1 cellular context compared by ENCODE assay signal in the genomic region with DNA sequence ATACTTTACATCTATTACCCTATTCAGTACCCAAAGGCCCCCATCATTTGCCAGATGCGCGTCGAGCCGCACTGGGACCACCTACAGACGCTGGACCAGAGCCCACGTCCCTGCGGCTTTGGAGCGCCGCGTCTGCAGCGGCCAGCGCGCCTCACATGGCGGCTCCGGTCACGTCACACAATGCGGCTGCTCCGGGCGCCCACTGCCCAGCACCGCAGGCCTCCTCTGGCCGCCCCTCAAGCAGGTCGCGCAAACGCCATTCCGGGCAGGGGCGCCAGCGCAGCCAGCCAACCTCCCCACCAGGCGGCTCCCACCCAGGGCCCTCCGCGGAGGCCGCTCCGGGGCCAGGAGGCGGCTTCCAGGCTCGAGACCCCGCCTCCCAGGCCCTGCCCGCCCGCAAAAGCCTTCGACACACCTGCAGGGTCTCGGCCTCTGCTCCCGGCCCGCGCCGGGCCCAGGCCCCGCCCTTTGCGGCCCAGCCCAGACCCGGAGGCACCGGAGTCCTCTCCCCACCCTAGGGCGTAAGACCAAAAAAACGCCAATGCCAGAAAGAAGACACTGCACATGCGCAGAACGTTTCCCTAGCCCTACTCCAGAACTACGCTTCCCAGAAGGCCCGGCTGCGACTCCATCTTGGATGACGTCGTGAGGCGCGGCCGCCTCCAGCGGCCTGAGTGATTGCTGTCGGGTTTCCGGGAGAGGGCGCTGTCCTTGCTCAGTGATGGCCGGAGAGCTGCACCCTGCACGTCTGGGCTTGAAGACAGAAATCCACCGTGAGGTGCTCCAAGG.
TF ChIP-seq lines count a peak whose summit lies in the region.

Gene ZNF25, minus strand, starts transcription at position 557 of the 789 bp plus-strand sequence. CDS start 4,925 bp downstream, outside the sequence.

TF ChIP-seq in HepG2, 621 proteins besides CTCF, POLR2A, EP300 and RAD21 (continued from another document and continues in another):
- TF ChIP-seq ZNF558 (CRISPR knock-in tag; IDR thresholded peaks at IDR 0.05; ENCODE audit: borderline replicate concordance) = peak; percentile 66; the same call in 1 of the 2 replicates
- TF ChIP-seq, protein P1, sequence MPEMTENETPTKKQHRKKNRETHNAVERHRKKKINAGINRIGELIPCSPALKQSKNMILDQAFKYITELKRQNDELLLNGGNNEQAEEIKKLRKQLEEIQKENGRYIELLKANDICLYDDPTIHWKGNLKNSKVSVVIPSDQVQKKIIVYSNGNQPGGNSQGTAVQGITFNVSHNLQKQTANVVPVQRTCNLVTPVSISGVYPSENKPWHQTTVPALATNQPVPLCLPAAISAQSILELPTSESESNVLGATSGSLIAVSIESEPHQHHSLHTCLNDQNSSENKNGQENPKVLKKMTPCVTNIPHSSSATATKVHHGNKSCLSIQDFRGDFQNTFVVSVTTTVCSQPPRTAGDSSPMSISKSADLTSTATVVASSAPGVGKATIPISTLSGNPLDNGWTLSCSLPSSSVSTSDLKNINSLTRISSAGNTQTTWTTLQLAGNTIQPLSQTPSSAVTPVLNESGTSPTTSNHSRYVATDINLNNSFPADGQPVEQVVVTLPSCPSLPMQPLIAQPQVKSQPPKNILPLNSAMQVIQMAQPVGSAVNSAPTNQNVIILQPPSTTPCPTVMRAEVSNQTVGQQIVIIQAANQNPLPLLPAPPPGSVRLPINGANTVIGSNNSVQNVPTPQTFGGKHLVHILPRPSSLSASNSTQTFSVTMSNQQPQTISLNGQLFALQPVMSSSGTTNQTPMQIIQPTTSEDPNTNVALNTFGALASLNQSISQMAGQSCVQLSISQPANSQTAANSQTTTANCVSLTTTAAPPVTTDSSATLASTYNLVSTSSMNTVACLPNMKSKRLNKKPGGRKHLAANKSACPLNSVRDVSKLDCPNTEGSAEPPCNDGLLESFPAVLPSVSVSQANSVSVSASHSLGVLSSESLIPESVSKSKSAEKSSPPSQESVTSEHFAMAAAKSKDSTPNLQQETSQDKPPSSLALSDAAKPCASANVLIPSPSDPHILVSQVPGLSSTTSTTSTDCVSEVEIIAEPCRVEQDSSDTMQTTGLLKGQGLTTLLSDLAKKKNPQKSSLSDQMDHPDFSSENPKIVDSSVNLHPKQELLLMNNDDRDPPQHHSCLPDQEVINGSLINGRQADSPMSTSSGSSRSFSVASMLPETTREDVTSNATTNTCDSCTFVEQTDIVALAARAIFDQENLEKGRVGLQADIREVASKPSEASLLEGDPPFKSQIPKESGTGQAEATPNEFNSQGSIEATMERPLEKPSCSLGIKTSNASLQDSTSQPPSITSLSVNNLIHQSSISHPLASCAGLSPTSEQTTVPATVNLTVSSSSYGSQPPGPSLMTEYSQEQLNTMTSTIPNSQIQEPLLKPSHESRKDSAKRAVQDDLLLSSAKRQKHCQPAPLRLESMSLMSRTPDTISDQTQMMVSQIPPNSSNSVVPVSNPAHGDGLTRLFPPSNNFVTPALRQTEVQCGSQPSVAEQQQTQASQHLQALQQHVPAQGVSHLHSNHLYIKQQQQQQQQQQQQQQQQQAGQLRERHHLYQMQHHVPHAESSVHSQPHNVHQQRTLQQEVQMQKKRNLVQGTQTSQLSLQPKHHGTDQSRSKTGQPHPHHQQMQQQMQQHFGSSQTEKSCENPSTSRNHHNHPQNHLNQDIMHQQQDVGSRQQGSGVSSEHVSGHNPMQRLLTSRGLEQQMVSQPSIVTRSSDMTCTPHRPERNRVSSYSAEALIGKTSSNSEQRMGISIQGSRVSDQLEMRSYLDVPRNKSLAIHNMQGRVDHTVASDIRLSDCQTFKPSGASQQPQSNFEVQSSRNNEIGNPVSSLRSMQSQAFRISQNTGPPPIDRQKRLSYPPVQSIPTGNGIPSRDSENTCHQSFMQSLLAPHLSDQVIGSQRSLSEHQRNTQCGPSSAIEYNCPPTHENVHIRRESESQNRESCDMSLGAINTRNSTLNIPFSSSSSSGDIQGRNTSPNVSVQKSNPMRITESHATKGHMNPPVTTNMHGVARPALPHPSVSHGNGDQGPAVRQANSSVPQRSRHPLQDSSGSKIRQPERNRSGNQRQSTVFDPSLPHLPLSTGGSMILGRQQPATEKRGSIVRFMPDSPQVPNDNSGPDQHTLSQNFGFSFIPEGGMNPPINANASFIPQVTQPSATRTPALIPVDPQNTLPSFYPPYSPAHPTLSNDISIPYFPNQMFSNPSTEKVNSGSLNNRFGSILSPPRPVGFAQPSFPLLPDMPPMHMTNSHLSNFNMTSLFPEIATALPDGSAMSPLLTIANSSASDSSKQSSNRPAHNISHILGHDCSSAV (CRISPR knock-in tag; IDR thresholded peaks at IDR 0.05; ENCODE audit: borderline replicate concordance) = 0 out of 2 replicates have a peak, but pooled peaks have one; percentile 77
- no peak for TF ChIP-seq ZBTB20 (CRISPR knock-in tag; IDR thresholded peaks at IDR 0.05; ENCODE audit: borderline replicate concordance, low read depth)
- 0 out of 2 replicates have a peak, but pooled peaks have one; percentile 34 for TF ChIP-seq DR1 (CRISPR knock-in tag; IDR thresholded peaks at IDR 0.05)
- TF ChIP-seq SMAD3 (CRISPR knock-in tag; IDR thresholded peaks at IDR 0.05) = peak; percentile 86; the same call in 1 of the 2 replicates
- no peak; the same call in 1 of the 2 replicates for TF ChIP-seq GLI4 (CRISPR knock-in tag; IDR thresholded peaks at IDR 0.05; ENCODE audit: borderline replicate concordance)
- TF ChIP-seq ZMAT3 (CRISPR knock-in tag; conservative IDR thresholded peaks at IDR 0.05) = no peak; the same call in 1 of the 2 replicates
- no peak for TF ChIP-seq SNAI1 (CRISPR knock-in tag; IDR thresholded peaks at IDR 0.05; ENCODE audit: borderline replicate concordance)
- TF ChIP-seq CBX5 (CRISPR knock-in tag; IDR thresholded peaks at IDR 0.05; ENCODE audit: borderline replicate concordance) = no peak; the same call in none of the 2 replicates
- peak; percentile 74 for TF ChIP-seq BCL3 (CRISPR knock-in tag; IDR thresholded peaks at IDR 0.05)
- peak; percentile 48 for TF ChIP-seq GATAD2A (CRISPR knock-in tag; IDR thresholded peaks at IDR 0.05)
- TF ChIP-seq, protein P2, sequence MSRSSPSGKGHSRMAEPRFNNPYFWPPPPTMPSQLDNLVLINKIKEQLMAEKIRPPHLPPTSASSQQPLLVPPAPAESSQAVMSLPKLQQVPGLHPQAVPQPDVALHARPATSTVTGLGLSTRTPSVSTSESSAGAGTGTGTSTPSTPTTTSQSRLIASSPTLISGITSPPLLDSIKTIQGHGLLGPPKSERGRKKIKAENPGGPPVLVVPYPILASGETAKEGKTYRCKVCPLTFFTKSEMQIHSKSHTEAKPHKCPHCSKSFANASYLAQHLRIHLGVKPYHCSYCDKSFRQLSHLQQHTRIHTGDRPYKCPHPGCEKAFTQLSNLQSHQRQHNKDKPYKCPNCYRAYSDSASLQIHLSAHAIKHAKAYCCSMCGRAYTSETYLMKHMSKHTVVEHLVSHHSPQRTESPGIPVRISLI (CRISPR knock-in tag; IDR thresholded peaks at IDR 0.05; ENCODE audit: borderline replicate concordance) = peak; percentile 95
- peak; percentile 12; the same call in 1 of the 2 replicates for TF ChIP-seq RARA (CRISPR knock-in tag; IDR thresholded peaks at IDR 0.05)
- TF ChIP-seq NRL (CRISPR knock-in tag; IDR thresholded peaks at IDR 0.05; ENCODE audit: borderline replicate concordance) = peak; percentile 81; the same call in 1 of the 2 replicates
- peak; percentile 48; the same call in 1 of the 2 replicates for TF ChIP-seq AHR (CRISPR knock-in tag; IDR thresholded peaks at IDR 0.05)
- no peak for TF ChIP-seq ZMAT5 (CRISPR knock-in tag; IDR thresholded peaks at IDR 0.05; ENCODE audit: borderline replicate concordance, low read depth)
- TF ChIP-seq FIP1L1 (IDR thresholded peaks at IDR 0.05; ENCODE audit: borderline replicate concordance, insufficient read depth, low read depth, low read length) = no peak
- TF ChIP-seq CREBL2 (CRISPR knock-in tag; IDR thresholded peaks at IDR 0.05; ENCODE audit: borderline replicate concordance) = no peak
- no peak; the same call in 1 of the 2 replicates for TF ChIP-seq NFYC (CRISPR knock-in tag; IDR thresholded peaks at IDR 0.05)
- peak; percentile 74; the same call in 1 of the 2 replicates for TF ChIP-seq ZNF589 (CRISPR knock-in tag; conservative IDR thresholded peaks at IDR 0.05)
- peak; percentile 85 for TF ChIP-seq YEATS2 (CRISPR knock-in tag; IDR thresholded peaks at IDR 0.05; ENCODE audit: borderline replicate concordance)
- peak; percentile 57; the same call in 1 of the 2 replicates for TF ChIP-seq SALL2 (CRISPR knock-in tag; IDR thresholded peaks at IDR 0.05)
- TF ChIP-seq SATB2 (CRISPR knock-in tag; IDR thresholded peaks at IDR 0.05) = peak; percentile 65; the same call in 1 of the 2 replicates
- peak; percentile 14 for TF ChIP-seq SKI (IDR thresholded peaks at IDR 0.05; ENCODE audit: partially characterized antibody)
- TF ChIP-seq ZNF576 (CRISPR knock-in tag; IDR thresholded peaks at IDR 0.05) = no peak
- TF ChIP-seq EZH2 (conservative IDR thresholded peaks at IDR 0.05; ENCODE audit: low read depth, low read length) = no peak
- no peak for TF ChIP-seq ZNF367 (CRISPR knock-in tag; IDR thresholded peaks at IDR 0.05; ENCODE audit: borderline replicate concordance)
- no peak for TF ChIP-seq HINFP (CRISPR knock-in tag; IDR thresholded peaks at IDR 0.05; ENCODE audit: low read depth)
- no peak for TF ChIP-seq MLLT10 (CRISPR knock-in tag; IDR thresholded peaks at IDR 0.05)
- TF ChIP-seq HNF1A (IDR thresholded peaks at IDR 0.05; ENCODE audit: low read depth) = no peak
- TF ChIP-seq HNF1A (CRISPR knock-in tag; IDR thresholded peaks at IDR 0.05; ENCODE audit: borderline replicate concordance) = peak; percentile 80
- no peak for TF ChIP-seq TGIF2 (CRISPR knock-in tag; IDR thresholded peaks at IDR 0.05)
- peak; percentile 77; the same call in 1 of the 2 replicates for TF ChIP-seq SALL1 (CRISPR knock-in tag; IDR thresholded peaks at IDR 0.05)
- no peak for TF ChIP-seq GTF3A (CRISPR knock-in tag; conservative IDR thresholded peaks at IDR 0.05)
- TF ChIP-seq ZNF567 (CRISPR knock-in tag; IDR thresholded peaks at IDR 0.05; ENCODE audit: borderline replicate concordance) = peak; percentile 67
